ENCODE assay signal across 1 cellular context in genomic region chr2:199458806-199459285, GRCh38.
TF ChIP-seq lines count a peak whose summit lies in the region.

No MANE protein-coding gene starts in this region.

TF ChIP-seq in H1, 55 proteins besides CTCF, POLR2A, EP300 and RAD21 (continued from another document):
- TF ChIP-seq ATF2 (IDR thresholded peaks at IDR 0.05; ENCODE audit: low read length) (no peak), NANOG (IDR thresholded peaks at IDR 0.05; ENCODE audit: insufficient read depth, low read depth, low read length, poor library complexity, severe bottlenecking) (no peak), ASH2L (IDR thresholded peaks at IDR 0.05; ENCODE audit: low read length) (peak; percentile 64)
